Comparison of ENCODE assay signal across 28 cellular contexts in the genomic region with DNA sequence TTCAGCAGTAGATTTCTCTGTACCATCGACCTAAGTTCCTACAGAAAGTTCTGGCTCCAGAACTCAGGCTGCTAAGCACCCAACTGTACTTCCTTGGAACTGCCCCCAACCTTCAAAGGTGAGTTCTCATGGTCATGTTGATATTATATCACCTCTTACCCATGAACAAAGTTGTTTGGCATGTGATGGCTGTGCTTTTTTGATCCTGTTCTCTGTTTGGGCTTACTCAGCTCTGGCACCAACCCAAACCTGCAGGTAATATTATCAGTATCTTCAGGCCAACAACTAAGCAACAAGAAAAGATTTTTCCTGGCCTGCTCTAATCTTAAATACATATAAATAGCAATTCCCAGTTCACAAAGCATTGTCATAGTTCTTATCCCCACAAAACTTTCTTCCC.
"Had no signal": no experiment of that assay in that cellular context is flagged by ENCODE, and none has a peak within 500 bp of the region (broad histone marks: within the 10 kb centered on the region; RNA-seq: fewer than 3 reads in every experiment).

No MANE protein-coding gene starts in this region.

- H3K4me3 ChIP-seq: esophagus squamous epithelium, heart right ventricle, lung, neural progenitor cell, psoas muscle, sigmoid colon, testis, tibial artery had no signal

- H3K36me3 ChIP-seq: esophagus squamous epithelium, heart right ventricle, neural progenitor cell, sigmoid colon, tibial artery had no signal

- ATAC-seq: heart right ventricle; naive thymus-derived CD4-positive, alpha-beta T cell; psoas muscle; right cardiac atrium; stimulated activated effector memory CD8-positive, alpha-beta T cell treated with anti-CD3 and anti-CD28 coated beads, Interleukin-12 subunit alpha, Interleukin-12 subunit beta, amount 100 ng/mL, for 72 hours had no signal

- H3K4me1 Mint-ChIP-seq: immature natural killer cell; nephron; stimulated activated effector memory CD8-positive, alpha-beta T cell treated with anti-CD3 and anti-CD28 coated beads, Interleukin-12 subunit alpha, Interleukin-12 subunit beta, amount 100 ng/mL, for 72 hours had no signal

- H3K27ac ChIP-seq: esophagus squamous epithelium, heart right ventricle, neural progenitor cell, psoas muscle, sigmoid colon, testis, tibial artery had no signal

- H3K9me3 ChIP-seq: esophagus squamous epithelium, heart right ventricle, psoas muscle, sigmoid colon, testis, tibial artery had no signal

- H3K4me2 ChIP-seq: neural progenitor cell had no signal

- H3K9ac ChIP-seq: neural progenitor cell had no signal

- H2AFZ ChIP-seq: neural progenitor cell had no signal

- H3K27me3 ChIP-seq: esophagus squamous epithelium, heart right ventricle, neural progenitor cell, sigmoid colon, testis, tibial artery had no signal

- H3K9me3 Mint-ChIP-seq: immature natural killer cell; naive thymus-derived CD4-positive, alpha-beta T cell; nephron; neural progenitor cell; stimulated activated effector memory CD8-positive, alpha-beta T cell treated with anti-CD3 and anti-CD28 coated beads, Interleukin-12 subunit alpha, Interleukin-12 subunit beta, amount 100 ng/mL, for 72 hours; type B pancreatic cell had no signal

- H3K4me1 ChIP-seq: neural progenitor cell, psoas muscle, sigmoid colon, testis, tibial artery had no signal

- H3K36me3 Mint-ChIP-seq: immature natural killer cell; naive thymus-derived CD4-positive, alpha-beta T cell; neural progenitor cell; stimulated activated effector memory CD8-positive, alpha-beta T cell treated with anti-CD3 and anti-CD28 coated beads, Interleukin-12 subunit alpha, Interleukin-12 subunit beta, amount 100 ng/mL, for 72 hours; type B pancreatic cell had no signal

- H3K27ac Mint-ChIP-seq: naive thymus-derived CD4-positive, alpha-beta T cell; nephron; neural progenitor cell; stimulated activated effector memory CD8-positive, alpha-beta T cell treated with anti-CD3 and anti-CD28 coated beads, Interleukin-12 subunit alpha, Interleukin-12 subunit beta, amount 100 ng/mL, for 72 hours; type B pancreatic cell had no signal

- DNase-seq: effector CD8-positive, alpha-beta T cell; erythroblast; esophagus squamous epithelium; foreskin melanocyte; glutamatergic neuron; heart right ventricle; hypothalamus; immature natural killer cell; islet precursor cell; kidney glomerular epithelial cell; mesenchymal stem cell; midbrain; naive thymus-derived CD4-positive, alpha-beta T cell; posterior cingulate gyrus; psoas muscle; right cardiac atrium; sigmoid colon; stimulated activated CD4-positive, alpha-beta T cell treated with anti-CD3 and anti-CD28 coated beads, Interleukin-2, amount 100 ng/mL, for 24 hours; stimulated activated CD4-positive, alpha-beta T cell treated with anti-CD3 and anti-CD28 coated beads, Interleukin-4, amount 100 ng/mL, for 24 hours; stimulated activated naive CD4-positive, alpha-beta T cell treated with Interleukin-2 at 50 U/mL for 16 hours; substantia nigra; testis; tibial artery had no signal

- H3K4me3 Mint-ChIP-seq: immature natural killer cell; naive thymus-derived CD4-positive, alpha-beta T cell; nephron; neural progenitor cell; stimulated activated effector memory CD8-positive, alpha-beta T cell treated with anti-CD3 and anti-CD28 coated beads, Interleukin-12 subunit alpha, Interleukin-12 subunit beta, amount 100 ng/mL, for 72 hours; type B pancreatic cell had no signal
